8 cellular contexts compared by ENCODE assay signal in genomic region chr12:81759215-81759991, GRCh38. TPM values are rescaled to one million over a fixed set of nuclear protein-coding genes. Genes with fewer than 3 reads are reported as not detected.
DNase-seq lines count a peak whose midpoint lies in the region; ATAC-seq and TF ChIP-seq lines count a peak whose summit lies in the region.

TSS of gene PPFIA2 (minus strand) at chr12:81759350.

- intact Hi-C loops in left lung (cut with DNase I) = no loop called here

- peak within 1 kb of the TSS; percentile 76 for H3K4me3 Mint-ChIP-seq in stimulated activated naive CD8-positive, alpha-beta T cell treated with anti-CD3 and anti-CD28 coated beads, Interleukin-15, Interleukin-2, amounts not matched to agents 100 ng/mL and 50 ng/mL, for 24 hours

- peaks cover 6% of the 10 kb centered on the region for H3K4me1 Mint-ChIP-seq in stimulated activated naive CD8-positive, alpha-beta T cell treated with anti-CD3 and anti-CD28 coated beads, Interleukin-15, Interleukin-2, amounts not matched to agents 100 ng/mL and 50 ng/mL, for 24 hours (ENCODE audit: low read depth)

- peaks cover 7 to 41% of the 10 kb centered on the region in 2 donors for H3K27me3 ChIP-seq in left lung

- ATAC-seq in left lung (peak; percentile 64), HG02763 (IDR thresholded peaks at IDR 0.05; ENCODE audit: unreplicated experiment) (no peak), HG03045 (IDR thresholded peaks at IDR 0.05; ENCODE audit: unreplicated experiment) (no peak)

- H3K4me1 ChIP-seq in left lung = peaks cover 0 to 11% of the 10 kb centered on the region in 2 donors

- TF ChIP-seq CTCF in left lung (IDR thresholded peaks at IDR 0.05) = no peak

- no peaks in the 10 kb centered on the region for H3K36me3 ChIP-seq in left lung

- no peak within 1 kb of the TSS for H3K27ac ChIP-seq in left lung

- no peak within 1 kb of the TSS for H3K27ac Mint-ChIP-seq in stimulated activated naive CD8-positive, alpha-beta T cell treated with anti-CD3 and anti-CD28 coated beads, Interleukin-15, Interleukin-2, amounts not matched to agents 100 ng/mL and 50 ng/mL, for 24 hours

- H3K36me3 Mint-ChIP-seq in stimulated activated naive CD8-positive, alpha-beta T cell treated with anti-CD3 and anti-CD28 coated beads, Interleukin-15, Interleukin-2, amounts not matched to agents 100 ng/mL and 50 ng/mL, for 24 hours (ENCODE audit: low read depth) = no peaks in the 10 kb centered on the region

- peak; percentile 59 for DNase-seq in activated CD8-positive, alpha-beta memory T cell treated with anti-CD3 and anti-CD28 coated beads for 24 hours
- DNase-seq in activated CD8-positive, alpha-beta memory T cell treated with anti-CD3 and anti-CD28 coated beads, Interleukin-2, amount 50 U/mL, for 4 hours = no peak
- DNase-seq in RPMI7951 (ENCODE audit: low read depth) (peak; percentile 10), dedifferentiated amniotic fluid mesenchymal stem cell (ENCODE audit: extremely low spot score) (peak; percentile 20), left lung (peak; percentile 32 to 73)

- H3K4me3 ChIP-seq in left lung = peak within 1 kb of the TSS; percentile 28 to 35

- no peaks in the 10 kb centered on the region for H3K9me3 ChIP-seq in left lung

- no peaks in the 10 kb centered on the region for H3K9me3 Mint-ChIP-seq in stimulated activated naive CD8-positive, alpha-beta T cell treated with anti-CD3 and anti-CD28 coated beads, Interleukin-15, Interleukin-2, amounts not matched to agents 100 ng/mL and 50 ng/mL, for 24 hours

- H3K27me3 Mint-ChIP-seq in stimulated activated naive CD8-positive, alpha-beta T cell treated with anti-CD3 and anti-CD28 coated beads, Interleukin-15, Interleukin-2, amounts not matched to agents 100 ng/mL and 50 ng/mL, for 24 hours = peaks cover 58% of the 10 kb centered on the region

RNA-seq across cellular contexts. Expression of gene PPFIA2, which starts in this region (rescaled TPM):
- total RNA-seq in RPMI7951 (2014; rRNA removed; shearing (Covaris generic)) = 0.20 TPM in 1 of 2 replicates, not detected in the other
- total RNA-seq in left lung = 1 to 10 TPM; 1.2 to 3.5 TPM

Comparison
In these comparisons a context has a peak if more than half of its experiments do, and no peak if none do; other contexts are left out.
1. Peak in DNase-seq in RPMI7951; RNA of the gene not detected or under 1 TPM.